1 cellular context compared by ENCODE assay signal in the genomic region with DNA sequence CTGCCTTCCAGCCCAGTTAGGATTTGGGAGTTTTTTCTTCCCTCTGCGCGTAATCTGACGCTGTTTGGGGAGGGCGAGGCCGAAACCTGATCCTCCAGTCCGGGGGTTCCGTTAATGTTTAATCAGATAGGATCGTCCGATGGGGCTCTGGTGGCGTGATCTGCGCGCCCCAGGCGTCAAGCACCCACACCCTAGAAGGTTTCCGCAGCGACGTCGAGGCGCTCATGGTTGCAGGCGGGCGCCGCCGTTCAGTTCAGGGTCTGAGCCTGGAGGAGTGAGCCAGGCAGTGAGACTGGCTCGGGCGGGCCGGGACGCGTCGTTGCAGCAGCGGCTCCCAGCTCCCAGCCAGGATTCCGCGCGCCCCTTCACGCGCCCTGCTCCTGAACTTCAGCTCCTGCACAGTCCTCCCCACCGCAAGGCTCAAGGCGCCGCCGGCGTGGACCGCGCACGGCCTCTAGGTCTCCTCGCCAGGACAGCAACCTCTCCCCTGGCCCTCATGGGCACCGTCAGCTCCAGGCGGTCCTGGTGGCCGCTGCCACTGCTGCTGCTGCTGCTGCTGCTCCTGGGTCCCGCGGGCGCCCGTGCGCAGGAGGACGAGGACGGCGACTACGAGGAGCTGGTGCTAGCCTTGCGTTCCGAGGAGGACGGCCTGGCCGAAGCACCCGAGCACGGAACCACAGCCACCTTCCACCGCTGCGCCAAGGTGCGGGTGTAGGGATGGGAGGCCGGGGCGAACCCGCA.
TF ChIP-seq lines count a peak whose summit lies in the region.

Gene PCSK9, plus strand, starts transcription at position 207 of the 741 bp plus-strand sequence. Its CDS starts 290 bp downstream, at position 497.

TF ChIP-seq in HepG2, 621 proteins besides CTCF, POLR2A, EP300 and RAD21 (continued from another document and continues in another):
- peak; percentile 96 for TF ChIP-seq ZNF687 (CRISPR knock-in tag; IDR thresholded peaks at IDR 0.05)
- TF ChIP-seq NFIB (CRISPR knock-in tag; IDR thresholded peaks at IDR 0.05; ENCODE audit: borderline replicate concordance), result no peak
- TF ChIP-seq REST (IDR thresholded peaks at IDR 0.05; ENCODE audit: borderline replicate concordance in 1 of 2, low read depth in 1 of 2, low read length in 2 of 2), result peak in 1 of 2 experiments; percentile 70; a peak in 2 of 4 replicates
- TF ChIP-seq ZNF33A (CRISPR knock-in tag; IDR thresholded peaks at IDR 0.05; ENCODE audit: borderline replicate concordance), result no peak
- no peak for TF ChIP-seq ZNF282 (IDR thresholded peaks at IDR 0.05; ENCODE audit: partially characterized antibody)
- no peak for TF ChIP-seq HMGA1 (CRISPR knock-in tag; conservative IDR thresholded peaks at IDR 0.05)
- no peak; the same call in 1 of the 2 replicates for TF ChIP-seq RELA (CRISPR knock-in tag; IDR thresholded peaks at IDR 0.05)
- TF ChIP-seq HDAC2 (CRISPR knock-in tag; IDR thresholded peaks at IDR 0.05), result peak; percentile 83
- TF ChIP-seq ZZZ3 (CRISPR knock-in tag; IDR thresholded peaks at IDR 0.05; ENCODE audit: borderline replicate concordance), result no peak
- no peak for TF ChIP-seq ZFAT (CRISPR knock-in tag; conservative IDR thresholded peaks at IDR 0.05)
- peak; percentile 56 for TF ChIP-seq ZNF768 (CRISPR knock-in tag; IDR thresholded peaks at IDR 0.05)
- TF ChIP-seq PHB2 (IDR thresholded peaks at IDR 0.05; ENCODE audit: partially characterized antibody), result no peak
- TF ChIP-seq CEBPB (IDR thresholded peaks at IDR 0.05; ENCODE audit: borderline replicate concordance, low read depth, low read length), result no peak
- TF ChIP-seq, protein P1, sequence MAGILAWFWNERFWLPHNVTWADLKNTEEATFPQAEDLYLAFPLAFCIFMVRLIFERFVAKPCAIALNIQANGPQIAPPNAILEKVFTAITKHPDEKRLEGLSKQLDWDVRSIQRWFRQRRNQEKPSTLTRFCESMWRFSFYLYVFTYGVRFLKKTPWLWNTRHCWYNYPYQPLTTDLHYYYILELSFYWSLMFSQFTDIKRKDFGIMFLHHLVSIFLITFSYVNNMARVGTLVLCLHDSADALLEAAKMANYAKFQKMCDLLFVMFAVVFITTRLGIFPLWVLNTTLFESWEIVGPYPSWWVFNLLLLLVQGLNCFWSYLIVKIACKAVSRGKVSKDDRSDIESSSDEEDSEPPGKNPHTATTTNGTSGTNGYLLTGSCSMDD (CRISPR knock-in tag; IDR thresholded peaks at IDR 0.05), result no peak
- TF ChIP-seq ZNF260 (CRISPR knock-in tag; IDR thresholded peaks at IDR 0.05; ENCODE audit: borderline replicate concordance, low read depth), result 0 out of 2 replicates have a peak, but pooled peaks have one; percentile 60
- TF ChIP-seq PCBP1 (IDR thresholded peaks at IDR 0.05; ENCODE audit: borderline replicate concordance, low read depth, low read length), result no peak
- TF ChIP-seq HBP1 (CRISPR knock-in tag; IDR thresholded peaks at IDR 0.05; ENCODE audit: low read depth), result no peak; the same call in 1 of the 2 replicates
- peak; percentile 94 for TF ChIP-seq ZNF709 (CRISPR knock-in tag; IDR thresholded peaks at IDR 0.05)
- TF ChIP-seq CCAR2 (optimal IDR thresholded peaks at IDR 0.05; ENCODE audit: low read depth, low read length), result no peak
- no peak for TF ChIP-seq MATR3 (CRISPR knock-in tag; IDR thresholded peaks at IDR 0.05)
- no peak for TF ChIP-seq ZNF382 (CRISPR knock-in tag; IDR thresholded peaks at IDR 0.05; ENCODE audit: borderline replicate concordance)
- peak; percentile 98 for TF ChIP-seq UBTF (CRISPR knock-in tag; IDR thresholded peaks at IDR 0.05)
- TF ChIP-seq, protein P2, sequence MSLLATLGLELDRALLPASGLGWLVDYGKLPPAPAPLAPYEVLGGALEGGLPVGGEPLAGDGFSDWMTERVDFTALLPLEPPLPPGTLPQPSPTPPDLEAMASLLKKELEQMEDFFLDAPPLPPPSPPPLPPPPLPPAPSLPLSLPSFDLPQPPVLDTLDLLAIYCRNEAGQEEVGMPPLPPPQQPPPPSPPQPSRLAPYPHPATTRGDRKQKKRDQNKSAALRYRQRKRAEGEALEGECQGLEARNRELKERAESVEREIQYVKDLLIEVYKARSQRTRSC (CRISPR knock-in tag; IDR thresholded peaks at IDR 0.05; ENCODE audit: low read depth), result no peak
- peak; percentile 27; the same call in 1 of the 2 replicates for TF ChIP-seq ZBTB7A (CRISPR knock-in tag; IDR thresholded peaks at IDR 0.05)
- no peak for TF ChIP-seq PBX2 (CRISPR knock-in tag; IDR thresholded peaks at IDR 0.05)
- TF ChIP-seq JARID2 (CRISPR knock-in tag; IDR thresholded peaks at IDR 0.05; ENCODE audit: insufficient replicate concordance), result no peak
- TF ChIP-seq AKAP8 (CRISPR knock-in tag; IDR thresholded peaks at IDR 0.05), result no peak
- no peak for TF ChIP-seq HMG20B (CRISPR knock-in tag; conservative IDR thresholded peaks at IDR 0.05)
- peak; percentile 90; the same call in 1 of the 2 replicates for TF ChIP-seq PAX8 (CRISPR knock-in tag; IDR thresholded peaks at IDR 0.05; ENCODE audit: borderline replicate concordance)
- TF ChIP-seq, protein P3, sequence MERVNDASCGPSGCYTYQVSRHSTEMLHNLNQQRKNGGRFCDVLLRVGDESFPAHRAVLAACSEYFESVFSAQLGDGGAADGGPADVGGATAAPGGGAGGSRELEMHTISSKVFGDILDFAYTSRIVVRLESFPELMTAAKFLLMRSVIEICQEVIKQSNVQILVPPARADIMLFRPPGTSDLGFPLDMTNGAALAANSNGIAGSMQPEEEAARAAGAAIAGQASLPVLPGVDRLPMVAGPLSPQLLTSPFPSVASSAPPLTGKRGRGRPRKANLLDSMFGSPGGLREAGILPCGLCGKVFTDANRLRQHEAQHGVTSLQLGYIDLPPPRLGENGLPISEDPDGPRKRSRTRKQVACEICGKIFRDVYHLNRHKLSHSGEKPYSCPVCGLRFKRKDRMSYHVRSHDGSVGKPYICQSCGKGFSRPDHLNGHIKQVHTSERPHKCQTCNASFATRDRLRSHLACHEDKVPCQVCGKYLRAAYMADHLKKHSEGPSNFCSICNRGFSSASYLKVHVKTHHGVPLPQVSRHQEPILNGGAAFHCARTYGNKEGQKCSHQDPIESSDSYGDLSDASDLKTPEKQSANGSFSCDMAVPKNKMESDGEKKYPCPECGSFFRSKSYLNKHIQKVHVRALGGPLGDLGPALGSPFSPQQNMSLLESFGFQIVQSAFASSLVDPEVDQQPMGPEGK (CRISPR knock-in tag; IDR thresholded peaks at IDR 0.05), result peak; percentile 79
- peak; percentile 91 for TF ChIP-seq POLR2AphosphoS5 (IDR thresholded peaks at IDR 0.05; ENCODE audit: low read depth, low read length)
- no peak for TF ChIP-seq MXI1 (IDR thresholded peaks at IDR 0.05; ENCODE audit: borderline replicate concordance, low read depth, low read length)
- TF ChIP-seq, protein P4, sequence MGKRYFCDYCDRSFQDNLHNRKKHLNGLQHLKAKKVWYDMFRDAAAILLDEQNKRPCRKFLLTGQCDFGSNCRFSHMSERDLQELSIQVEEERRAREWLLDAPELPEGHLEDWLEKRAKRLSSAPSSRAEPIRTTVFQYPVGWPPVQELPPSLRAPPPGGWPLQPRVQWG (CRISPR knock-in tag; IDR thresholded peaks at IDR 0.05; ENCODE audit: borderline replicate concordance, low read depth), result no peak
- TF ChIP-seq ZNF496 (CRISPR knock-in tag; IDR thresholded peaks at IDR 0.05; ENCODE audit: insufficient replicate concordance), result no peak
- no peak for TF ChIP-seq MTA3 (CRISPR knock-in tag; IDR thresholded peaks at IDR 0.05)
- TF ChIP-seq THRA (CRISPR knock-in tag; IDR thresholded peaks at IDR 0.05; ENCODE audit: borderline replicate concordance), result peak; percentile 66
- TF ChIP-seq BHLHE40 (IDR thresholded peaks at IDR 0.05; ENCODE audit: low read length), result peak; percentile 64; the same call in 1 of the 2 replicates
- peak; percentile 79; the same call in 1 of the 2 replicates for TF ChIP-seq ETV6 (CRISPR knock-in tag; conservative IDR thresholded peaks at IDR 0.05)
